ENCODE assay signal across 29 cellular contexts in genomic region chr16:74888227-74888862, GRCh38.
DNase-seq lines count a peak whose midpoint lies in the region; ATAC-seq and TF ChIP-seq lines count a peak whose summit lies in the region.
"Had no signal": no experiment of that assay in that cellular context is flagged by ENCODE, and none has a peak within 500 bp of the region (broad histone marks: within the 10 kb centered on the region; RNA-seq: fewer than 3 reads in every experiment).

No MANE protein-coding gene starts in this region.

- intact Hi-C loops in natural killer cell (cut with micrococcal nuclease) = no loop called here

- peak overlapping the region in 1 of 2 donors; percentile 30 for H3K27ac Mint-ChIP-seq in natural killer cell treated with Interleukin-12 subunit alpha and Interleukin-12 subunit beta and Interleukin-15 and Interleukin-18, amount 100 ng/mL, for 72 hours
- H3K27ac Mint-ChIP-seq in natural killer cell (peak overlapping the region in 1 of 2 donors; percentile 4), WTC11 (peak overlapping the region; percentile 76; the same call in 1 of the 2 replicates)
- H3K27ac Mint-ChIP-seq: activated naive CD8-positive, alpha-beta T cell treated with anti-CD3 and anti-CD28 coated beads, Interleukin-2, amount 10 ng/mL, durations not matched to agents 7 days and 5 days; HFFc6 had no signal

- peaks cover 0 to 8% of the 10 kb centered on the region in 2 donors for H3K4me1 Mint-ChIP-seq in natural killer cell treated with Interleukin-12 subunit alpha and Interleukin-12 subunit beta and Interleukin-15 and Interleukin-18, amount 100 ng/mL, for 72 hours (ENCODE audit: low read depth in 2 of 2)
- H3K4me1 Mint-ChIP-seq in natural killer cell (peaks cover 7 to 13% of the 10 kb centered on the region in 2 donors), WTC11 (peaks cover 5% of the 10 kb centered on the region)

- H3K4me3 ChIP-seq in BE2C (ENCODE audit: low read depth, low read length) = no peak overlapping the region
- H3K4me3 ChIP-seq: dorsolateral prefrontal cortex, left lung, SK-N-MC, smooth muscle cell, suprapubic skin, vagina had no signal

- H3K27me3 ChIP-seq in BE2C = no peaks in the 10 kb centered on the region
- H3K27me3 ChIP-seq: dorsolateral prefrontal cortex, left lung, suprapubic skin, vagina had no signal

- H3K36me3 Mint-ChIP-seq in natural killer cell treated with Interleukin-12 subunit alpha and Interleukin-12 subunit beta and Interleukin-15 and Interleukin-18, amount 100 ng/mL, for 72 hours = peaks cover 51% of the 10 kb centered on the region
- H3K36me3 Mint-ChIP-seq in natural killer cell = peaks cover 63% of the 10 kb centered on the region
- peaks cover 74% of the 10 kb centered on the region for H3K36me3 Mint-ChIP-seq in WTC11

- no peaks in the 10 kb centered on the region for H3K9me3 Mint-ChIP-seq in natural killer cell treated with Interleukin-12 subunit alpha and Interleukin-12 subunit beta and Interleukin-15 and Interleukin-18, amount 100 ng/mL, for 72 hours
- H3K9me3 Mint-ChIP-seq in natural killer cell (no peaks in the 10 kb centered on the region), WTC11 (no peaks in the 10 kb centered on the region)
- H3K9me3 Mint-ChIP-seq: activated naive CD8-positive, alpha-beta T cell treated with anti-CD3 and anti-CD28 coated beads, Interleukin-2, amount 10 ng/mL, durations not matched to agents 7 days and 5 days; HFFc6; IgD-negative memory B cell; naive B cell had no signal

- TF ChIP-seq CTCF in natural killer cell (IDR thresholded peaks at IDR 0.05) = no peak
- no peak for TF ChIP-seq CTCF in WTC11 (IDR thresholded peaks at IDR 0.05)
- TF ChIP-seq CTCF in BE2C (IDR thresholded peaks at IDR 0.05; ENCODE audit: low read depth, low read length) = no peak

- peaks cover 15% of the 10 kb centered on the region for H3K36me3 ChIP-seq in BE2C

- H3K9me3 ChIP-seq in BE2C = no peaks in the 10 kb centered on the region
- H3K9me3 ChIP-seq: left lung, suprapubic skin, vagina had no signal

- H3K27me3 Mint-ChIP-seq in natural killer cell treated with Interleukin-12 subunit alpha and Interleukin-12 subunit beta and Interleukin-15 and Interleukin-18, amount 100 ng/mL, for 72 hours = no peaks in the 10 kb centered on the region
- no peaks in the 10 kb centered on the region for H3K27me3 Mint-ChIP-seq in natural killer cell (ENCODE audit: low read depth in 2 of 2)
- no peaks in the 10 kb centered on the region for H3K27me3 Mint-ChIP-seq in WTC11 (ENCODE audit: low read depth)
- H3K27me3 Mint-ChIP-seq: activated naive CD8-positive, alpha-beta T cell treated with anti-CD3 and anti-CD28 coated beads, Interleukin-2, amount 10 ng/mL, durations not matched to agents 7 days and 5 days; IgD-negative memory B cell; naive B cell had no signal

- POLR2A ChIA-PET in WTC11 (lab: Charles Lee) (no interaction called here), HEK293T (lab: Yijun Ruan, JAX) (no interaction called here)

- no peaks in the 10 kb centered on the region for H3K4me1 ChIP-seq in BE2C
- H3K4me1 ChIP-seq: left lung, suprapubic skin, vagina had no signal

- no peak for DNase-seq in natural killer cell treated with Interleukin-12 subunit alpha and Interleukin-12 subunit beta and Interleukin-15 and Interleukin-18, amount 100 ng/mL, for 72 hours (ENCODE audit: low spot score)
- DNase-seq in natural killer cell = no peak
- no peak for DNase-seq in WTC11 (ENCODE audit: low spot score)
- DNase-seq in HEK293T (ENCODE audit: extremely low spot score) = no peak
- no peak for DNase-seq in BE2C
- DNase-seq: activated CD4-positive, alpha-beta T cell treated with anti-CD3 and anti-CD28 coated beads, Interleukin-2, amount 50 U/mL, for 48 hours; activated naive CD8-positive, alpha-beta T cell treated with anti-CD3 and anti-CD28 coated beads, Interleukin-2, amount 10 ng/mL, durations not matched to agents 7 days and 5 days; activated T-cell treated with anti-CD3 and anti-CD28 coated beads, Interleukin-2, amount 50 U/mL, for 48 hours; cerebellar nuclear complex; DMS153; dorsolateral prefrontal cortex; erythroblast; HFFc6; left lung; naive B cell; NCI-H1105 treated with DMSO at 0.1 percent for 48 hours; NCI-H2081; NCI-H226; NCI-H82; retina; stimulated activated CD4-positive, alpha-beta T cell treated with anti-CD3 and anti-CD28 coated beads, Interleukin-2, amount 100 ng/mL, for 24 hours; WERI-Rb-1 had no signal

- ATAC-seq in natural killer cell treated with Interleukin-12 subunit alpha and Interleukin-12 subunit beta and Interleukin-15 and Interleukin-18, amount 100 ng/mL, for 72 hours = no peak
- no peak for ATAC-seq in natural killer cell
- no peak for ATAC-seq in WTC11
- ATAC-seq in esophagus mucosa = peak; percentile 72
- ATAC-seq in GM18519 (IDR thresholded peaks at IDR 0.05; ENCODE audit: low FRiP score, unreplicated experiment) = no peak
- ATAC-seq: left lung had no signal

- H3K4me3 Mint-ChIP-seq in natural killer cell treated with Interleukin-12 subunit alpha and Interleukin-12 subunit beta and Interleukin-15 and Interleukin-18, amount 100 ng/mL, for 72 hours = peak overlapping the region; percentile 5
- H3K4me3 Mint-ChIP-seq in natural killer cell (no peak overlapping the region), WTC11 (no peak overlapping the region)
- H3K4me3 Mint-ChIP-seq: activated naive CD8-positive, alpha-beta T cell treated with anti-CD3 and anti-CD28 coated beads, Interleukin-2, amount 10 ng/mL, durations not matched to agents 7 days and 5 days; HFFc6; IgD-negative memory B cell; naive B cell had no signal

- CTCF ChIA-PET in WTC11 (lab: Charles Lee) (no interaction called here), HEK293T (lab: Yijun Ruan, JAX) (no interaction called here)

TF ChIP-seq in WTC11, 78 proteins besides CTCF, POLR2A, EP300 and RAD21:
- TF ChIP-seq ZNF232 (CRISPR knock-in tag; IDR thresholded peaks at IDR 0.05) (no peak), HMGA2 (CRISPR knock-in tag; IDR thresholded peaks at IDR 0.05) (no peak), JUN (CRISPR knock-in tag; IDR thresholded peaks at IDR 0.05) (no peak), E2F5 (CRISPR knock-in tag; IDR thresholded peaks at IDR 0.05) (no peak)

TF ChIP-seq in HEK293T, 16 proteins besides CTCF, POLR2A, EP300 and RAD21:
- TF ChIP-seq L3MBTL2 (conservative IDR thresholded peaks at IDR 0.05) (no peak), HDGF (IDR thresholded peaks at IDR 0.05; ENCODE audit: borderline replicate concordance) (no peak), FOXM1 (IDR thresholded peaks at IDR 0.05; ENCODE audit: borderline replicate concordance) (no peak)
